In genomic region chr4:118969359-118969758, GRCh38 we compare ENCODE assay signal across 8 cellular contexts.
DNase-seq lines count a peak whose midpoint lies in the region; ATAC-seq and TF ChIP-seq lines count a peak whose summit lies in the region.

No MANE protein-coding gene starts in this region.

- TF ChIP-seq CTCF in foreskin keratinocyte (conservative IDR thresholded peaks at IDR 0.05), result peak; percentile 91

- H3K4me1 ChIP-seq in foreskin keratinocyte, result peaks cover 8% of the 10 kb centered on the region

- DNase-seq in COLO829 (ENCODE audit: low spot score), result peak; percentile 61
- DNase-seq in SKM-1 (lab: John Stamatoyannopoulos, UW; ENCODE audit: unreplicated experiment), result peak; percentile 30
- DNase-seq in foreskin keratinocyte, result peak in 1 of 2 donors; percentile 61
- DNase-seq in renal cortical epithelial cell (ENCODE audit: low read depth), result peak; percentile 45
- DNase-seq in occipital lobe (lab: John Stamatoyannopoulos, UW), result no peak

- no peak overlapping the region for H3K27ac ChIP-seq in foreskin keratinocyte

- H3K27me3 ChIP-seq in foreskin keratinocyte, result no peaks in the 10 kb centered on the region

- ATAC-seq in foreskin keratinocyte (peak; percentile 86), HG02678 (IDR thresholded peaks at IDR 0.05; ENCODE audit: unreplicated experiment) (no peak), GM21717 (IDR thresholded peaks at IDR 0.05; ENCODE audit: unreplicated experiment) (no peak)

- no peak for TF ChIP-seq EP300 in Ishikawa (IDR thresholded peaks at IDR 0.05; ENCODE audit: borderline replicate concordance)

- peak; percentile 90 for TF ChIP-seq RAD21 in Ishikawa (IDR thresholded peaks at IDR 0.05; ENCODE audit: low read depth)

TF ChIP-seq in Ishikawa, 13 proteins besides CTCF, POLR2A, EP300 and RAD21:
- peak; percentile 21; the same call in 1 of the 2 replicates for TF ChIP-seq TEAD4 (IDR thresholded peaks at IDR 0.05)
- TF ChIP-seq FOXM1 (IDR thresholded peaks at IDR 0.05; ENCODE audit: borderline replicate concordance, low read depth), result no peak
- no peak for TF ChIP-seq YY1 (IDR thresholded peaks at IDR 0.05; ENCODE audit: low read depth)
